In the genomic region with DNA sequence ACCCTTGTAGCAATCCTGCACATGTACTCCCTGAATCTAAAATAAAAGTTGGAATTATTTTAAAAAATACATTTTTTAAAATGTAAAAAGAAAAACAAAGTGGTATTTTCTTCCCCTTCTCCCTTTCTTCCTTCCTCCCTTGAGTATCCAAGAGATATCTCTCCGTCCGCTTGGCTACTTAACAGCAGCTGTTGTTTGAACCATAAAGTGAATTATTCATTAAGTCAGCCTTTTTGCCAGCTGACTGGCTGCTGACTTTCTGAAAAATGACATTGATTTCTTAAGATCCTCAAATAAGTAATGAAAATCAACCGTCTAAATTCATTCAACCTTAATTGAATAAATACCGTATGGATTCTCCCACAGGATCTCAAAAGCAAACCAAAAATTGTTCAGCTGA, we compare ENCODE assay signal across 23 cellular contexts.
"Had no signal": no experiment of that assay in that cellular context is flagged by ENCODE, and none has a peak within 500 bp of the region (broad histone marks: within the 10 kb centered on the region; RNA-seq: fewer than 3 reads in every experiment).

No MANE protein-coding gene starts in this region.

- H3K27ac ChIP-seq: brain microvascular endothelial cell, esophagus muscularis mucosa, lower lobe of right lung, prostate gland, right lobe of liver, stomach, testis had no signal

- H3K4me3 ChIP-seq: esophagus muscularis mucosa, lower lobe of right lung, prostate gland, right lobe of liver, smooth muscle cell, stomach, testis had no signal

- H3K27me3 Mint-ChIP-seq: activated B cell treated with CpG ODN at 0.5 μM for 24 hours; activated CD4-positive, alpha-beta T cell treated with anti-CD3 and anti-CD28 coated beads, Interleukin-2, amount 10 ng/mL, durations not matched to agents 7 days and 5 days; activated naive CD4-positive, alpha-beta T cell treated with anti-CD3 and anti-CD28 coated beads, Interleukin-2, amount 10 ng/mL, durations not matched to agents 7 days and 5 days; activated naive CD8-positive, alpha-beta T cell treated with anti-CD3 and anti-CD28 coated beads, Interleukin-2, amount 50 U/mL, for 24 hours; activated T-cell treated with anti-CD3 and anti-CD28 coated beads, Interleukin-2, amount 50 U/mL, for 24 hours; central memory CD8-positive, alpha-beta T cell; type B pancreatic cell had no signal

- H3K9me3 Mint-ChIP-seq: activated CD4-positive, alpha-beta T cell treated with anti-CD3 and anti-CD28 coated beads, Interleukin-2, amount 10 ng/mL, durations not matched to agents 7 days and 5 days; activated naive CD8-positive, alpha-beta T cell treated with anti-CD3 and anti-CD28 coated beads, Interleukin-2, amount 50 U/mL, for 24 hours; T-helper 2 cell treated with Interferon-gamma antibody and Interleukin-4, amounts not matched to agents 5 μg/mL and 100 μg/mL, for 36 hours; type B pancreatic cell had no signal

- H3K4me1 Mint-ChIP-seq: activated CD4-positive, alpha-beta T cell treated with anti-CD3 and anti-CD28 coated beads, Interleukin-2, amount 10 ng/mL, durations not matched to agents 7 days and 5 days; activated naive CD4-positive, alpha-beta T cell treated with anti-CD3 and anti-CD28 coated beads, Interleukin-2, amount 10 ng/mL, durations not matched to agents 7 days and 5 days; activated naive CD8-positive, alpha-beta T cell treated with anti-CD3 and anti-CD28 coated beads, Interleukin-2, amount 50 U/mL, for 24 hours; central memory CD8-positive, alpha-beta T cell; stimulated activated effector memory CD8-positive, alpha-beta T cell treated with anti-CD3 and anti-CD28 coated beads, Interleukin-12 subunit alpha, Interleukin-12 subunit beta, amount 100 ng/mL, for 72 hours had no signal

- H3K27ac Mint-ChIP-seq: activated B cell treated with CpG ODN at 0.5 μM for 24 hours; activated CD4-positive, alpha-beta T cell treated with anti-CD3 and anti-CD28 coated beads, Interleukin-2, amount 10 ng/mL, durations not matched to agents 7 days and 5 days; activated CD8-positive, alpha-beta T cell treated with anti-CD3 and anti-CD28 coated beads, Interleukin-2, amount 10 ng/mL, durations not matched to agents 7 days and 5 days; activated naive CD4-positive, alpha-beta T cell treated with anti-CD3 and anti-CD28 coated beads, Interleukin-2, amount 10 ng/mL, durations not matched to agents 7 days and 5 days; activated naive CD8-positive, alpha-beta T cell treated with anti-CD3 and anti-CD28 coated beads, Interleukin-2, amount 50 U/mL, for 24 hours; activated T-cell treated with anti-CD3 and anti-CD28 coated beads, Interleukin-2, amount 50 U/mL, for 24 hours; activated T-helper 2 cell treated with anti-CD3 and anti-CD28 coated beads, Interferon-gamma antibody, Interleukin-2, Interleukin-4, amounts not matched to agents 10 μg/mL and 5 μg/mL and 100 μg/mL, durations not matched to agents 14 hours and 24 hours and 36 hours; stimulated activated effector memory CD8-positive, alpha-beta T cell treated with anti-CD3 and anti-CD28 coated beads, Interleukin-12 subunit alpha, Interleukin-12 subunit beta, amount 100 ng/mL, for 72 hours; T-helper 2 cell treated with Interferon-gamma antibody and Interleukin-4, amounts not matched to agents 5 μg/mL and 100 μg/mL, for 36 hours; type B pancreatic cell had no signal

- H3K4me2 ChIP-seq: smooth muscle cell had no signal

- H3K36me3 ChIP-seq: brain microvascular endothelial cell, esophagus muscularis mucosa, lower lobe of right lung, prostate gland, right lobe of liver, stomach had no signal

- H3K9me3 ChIP-seq: esophagus muscularis mucosa, lower lobe of right lung, prostate gland, right lobe of liver, testis had no signal

- H3K27me3 ChIP-seq: brain microvascular endothelial cell, esophagus muscularis mucosa, right lobe of liver, stomach, testis had no signal

- DNase-seq: activated B cell treated with CpG ODN at 0.5 μM for 24 hours; activated CD4-positive, alpha-beta T cell treated with anti-CD3 and anti-CD28 coated beads, Interleukin-2, amount 10 ng/mL, durations not matched to agents 7 days and 5 days; activated CD8-positive, alpha-beta T cell treated with anti-CD3 and anti-CD28 coated beads, Interleukin-2, amount 10 ng/mL, durations not matched to agents 7 days and 5 days; activated naive CD4-positive, alpha-beta T cell treated with anti-CD3 and anti-CD28 coated beads, Interleukin-2, amount 10 ng/mL, durations not matched to agents 7 days and 5 days; activated naive CD8-positive, alpha-beta T cell treated with anti-CD3 and anti-CD28 coated beads, Interleukin-2, amount 50 U/mL, for 24 hours; activated T-cell treated with anti-CD3 and anti-CD28 coated beads, Interleukin-2, amount 50 U/mL, for 24 hours; anterior cingulate cortex; brain microvascular endothelial cell; cortex of kidney; effector CD4-positive, alpha-beta T cell; lower lobe of right lung; right lobe of liver; stimulated activated CD4-positive, alpha-beta T cell treated with anti-CD3 and anti-CD28 coated beads, Interleukin-4, amount 100 ng/mL, for 24 hours; stomach; testis had no signal

- H3K36me3 Mint-ChIP-seq: activated naive CD4-positive, alpha-beta T cell treated with anti-CD3 and anti-CD28 coated beads, Interleukin-2, amount 10 ng/mL, durations not matched to agents 7 days and 5 days; stimulated activated effector memory CD8-positive, alpha-beta T cell treated with anti-CD3 and anti-CD28 coated beads, Interleukin-12 subunit alpha, Interleukin-12 subunit beta, amount 100 ng/mL, for 72 hours had no signal

- H3K4me3 Mint-ChIP-seq: activated B cell treated with CpG ODN at 0.5 μM for 24 hours; activated CD4-positive, alpha-beta T cell treated with anti-CD3 and anti-CD28 coated beads, Interleukin-2, amount 10 ng/mL, durations not matched to agents 7 days and 5 days; activated CD8-positive, alpha-beta T cell treated with anti-CD3 and anti-CD28 coated beads, Interleukin-2, amount 10 ng/mL, durations not matched to agents 7 days and 5 days; activated naive CD4-positive, alpha-beta T cell treated with anti-CD3 and anti-CD28 coated beads, Interleukin-2, amount 10 ng/mL, durations not matched to agents 7 days and 5 days; activated naive CD8-positive, alpha-beta T cell treated with anti-CD3 and anti-CD28 coated beads, Interleukin-2, amount 50 U/mL, for 24 hours; activated T-cell treated with anti-CD3 and anti-CD28 coated beads, Interleukin-2, amount 50 U/mL, for 24 hours; central memory CD8-positive, alpha-beta T cell; stimulated activated effector memory CD8-positive, alpha-beta T cell treated with anti-CD3 and anti-CD28 coated beads, Interleukin-12 subunit alpha, Interleukin-12 subunit beta, amount 100 ng/mL, for 72 hours; T-helper 2 cell treated with Interferon-gamma antibody and Interleukin-4, amounts not matched to agents 5 μg/mL and 100 μg/mL, for 36 hours; type B pancreatic cell had no signal

- H3K4me1 ChIP-seq: prostate gland, right lobe of liver, stomach had no signal

- ATAC-seq: activated CD8-positive, alpha-beta T cell treated with anti-CD3 and anti-CD28 coated beads, Interleukin-2, amount 10 ng/mL, durations not matched to agents 7 days and 5 days; activated naive CD8-positive, alpha-beta T cell treated with anti-CD3 and anti-CD28 coated beads, Interleukin-2, amount 50 U/mL, for 24 hours; lower lobe of right lung; right lobe of liver; stimulated activated effector memory CD8-positive, alpha-beta T cell treated with anti-CD3 and anti-CD28 coated beads, Interleukin-12 subunit alpha, Interleukin-12 subunit beta, amount 100 ng/mL, for 72 hours had no signal
